Comparison of ENCODE assay signal across 32 cellular contexts in the genomic region with DNA sequence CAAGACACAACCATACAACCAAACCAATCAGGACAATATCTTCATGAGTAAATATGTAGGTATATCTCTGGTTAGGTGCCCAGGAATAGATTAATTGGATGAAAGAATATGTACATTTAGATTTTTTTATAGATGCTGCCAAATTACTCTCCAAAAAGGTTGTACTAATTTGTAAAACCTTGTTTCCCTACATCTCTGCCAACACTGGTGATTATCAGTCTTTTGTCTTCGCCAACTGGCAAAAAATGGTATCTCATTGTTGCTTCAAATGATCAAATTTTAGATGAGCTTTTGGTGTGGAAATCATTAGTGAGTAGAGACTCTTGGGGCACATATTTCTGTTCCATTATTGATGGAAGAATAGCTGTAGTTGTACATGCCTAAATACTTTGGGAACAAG.
"Had no signal": no experiment of that assay in that cellular context is flagged by ENCODE, and none has a peak within 500 bp of the region (broad histone marks: within the 10 kb centered on the region; RNA-seq: fewer than 3 reads in every experiment).

No MANE protein-coding gene starts in this region.

- H3K4me3 ChIP-seq: adrenal gland, cardiac muscle cell, PC-9, SJCRH30, SK-N-MC had no signal

- H3K36me3 Mint-ChIP-seq: activated naive CD4-positive, alpha-beta T cell treated with anti-CD3 and anti-CD28 coated beads, Interleukin-2, amount 50 U/mL, for 72 hours had no signal

- H3K4me2 ChIP-seq: PC-9 had no signal

- H3K27ac Mint-ChIP-seq: activated CD4-positive, alpha-beta T cell treated with anti-CD3 and anti-CD28 coated beads, Interleukin-2, amount 10 ng/mL, durations not matched to agents 24 days and 14 days; activated CD8-positive, alpha-beta T cell treated with anti-CD3 and anti-CD28 coated beads for 36 hours; activated naive CD4-positive, alpha-beta T cell treated with anti-CD3 and anti-CD28 coated beads, Interleukin-2, amount 50 U/mL, for 72 hours; activated T-cell treated with anti-CD3 and anti-CD28 coated beads, Interleukin-2, amount 50 U/mL, for 72 hours; activated T-helper 17 cell treated with anti-CD3 and anti-CD28 coated beads, Interleukin-2, amount 50 U/mL, for 72 hours had no signal

- H3K9me3 ChIP-seq: adrenal gland, SJCRH30 had no signal

- H3K27ac ChIP-seq: adrenal gland, brain microvascular endothelial cell, cardiac muscle cell, PC-9, SJCRH30, WERI-Rb-1 had no signal

- ATAC-seq: activated CD8-positive, alpha-beta T cell treated with anti-CD3 and anti-CD28 coated beads for 36 hours; activated naive CD4-positive, alpha-beta T cell treated with anti-CD3 and anti-CD28 coated beads, Interleukin-2, amount 50 U/mL, for 72 hours; activated T-cell treated with anti-CD3 and anti-CD28 coated beads, Interleukin-2, amount 50 U/mL, for 72 hours; activated T-helper 17 cell treated with anti-CD3 and anti-CD28 coated beads, Interleukin-2, amount 50 U/mL, for 72 hours had no signal

- H3K4me3 Mint-ChIP-seq: activated CD4-positive, alpha-beta T cell treated with anti-CD3 and anti-CD28 coated beads, Interleukin-2, amount 10 ng/mL, durations not matched to agents 24 days and 14 days; activated CD8-positive, alpha-beta T cell treated with anti-CD3 and anti-CD28 coated beads for 36 hours; activated T-cell treated with anti-CD3 and anti-CD28 coated beads, Interleukin-2, amount 50 U/mL, for 72 hours; activated T-helper 17 cell treated with anti-CD3 and anti-CD28 coated beads, Interleukin-2, amount 50 U/mL, for 72 hours; central memory CD8-positive, alpha-beta T cell had no signal

- H3K27me3 Mint-ChIP-seq: activated CD4-positive, alpha-beta T cell treated with anti-CD3 and anti-CD28 coated beads, Interleukin-2, amount 10 ng/mL, durations not matched to agents 24 days and 14 days; central memory CD8-positive, alpha-beta T cell had no signal

- H3K4me1 ChIP-seq: adrenal gland had no signal

- H3K9me3 Mint-ChIP-seq: activated CD8-positive, alpha-beta T cell treated with anti-CD3 and anti-CD28 coated beads for 36 hours; central memory CD8-positive, alpha-beta T cell had no signal

- H3K36me3 ChIP-seq: adrenal gland, brain microvascular endothelial cell, cardiac muscle cell, SJCRH30, WERI-Rb-1 had no signal

- H2AFZ ChIP-seq: PC-9 had no signal

- H3K4me1 Mint-ChIP-seq: central memory CD8-positive, alpha-beta T cell had no signal

- DNase-seq: activated CD4-positive, alpha-beta T cell treated with anti-CD3 and anti-CD28 coated beads, Interleukin-2, amount 10 ng/mL, durations not matched to agents 24 days and 14 days; activated CD4-positive, alpha-beta T cell treated with anti-CD3 and anti-CD28 coated beads, Interleukin-2, amount 50 U/mL, for 4 hours; activated CD4-positive, CD25-positive, alpha-beta regulatory T cell; activated CD8-positive, alpha-beta T cell treated with anti-CD3 and anti-CD28 coated beads for 36 hours; activated effector memory CD4-positive, alpha-beta T cell treated with anti-CD3 and anti-CD28 coated beads, Interleukin-2, amount 50 U/mL, for 16 hours; activated naive CD4-positive, alpha-beta T cell; activated T-cell treated with anti-CD3 and anti-CD28 coated beads, Interleukin-2, amount 50 U/mL, for 1 hour; activated T-cell treated with anti-CD3 and anti-CD28 coated beads, Interleukin-2, amount 50 U/mL, for 72 hours; adrenal gland; brain microvascular endothelial cell; Kasumi-1; MM.1S; MV-4-11; NCI-H1092; NCI-H1436 treated with DMSO at 0.1 percent for 48 hours; NCI-H1694 treated with DMSO at 0.1 percent for 48 hours; NCI-H2029; NCI-H345; NCI-H510A; NCI-H526; NCI-H748 treated with DMSO at 0.1 percent for 48 hours; NK-92 treated with Interleukin-12 subunit alpha and Interleukin-12 subunit beta, amount 100 ng/mL, for 24 hours; PC-9; SHP77; SJCRH30; T1000; WERI-Rb-1 had no signal

- H3K27me3 ChIP-seq: adrenal gland, brain microvascular endothelial cell, cardiac muscle cell, SJCRH30 had no signal
